In the genomic region with DNA sequence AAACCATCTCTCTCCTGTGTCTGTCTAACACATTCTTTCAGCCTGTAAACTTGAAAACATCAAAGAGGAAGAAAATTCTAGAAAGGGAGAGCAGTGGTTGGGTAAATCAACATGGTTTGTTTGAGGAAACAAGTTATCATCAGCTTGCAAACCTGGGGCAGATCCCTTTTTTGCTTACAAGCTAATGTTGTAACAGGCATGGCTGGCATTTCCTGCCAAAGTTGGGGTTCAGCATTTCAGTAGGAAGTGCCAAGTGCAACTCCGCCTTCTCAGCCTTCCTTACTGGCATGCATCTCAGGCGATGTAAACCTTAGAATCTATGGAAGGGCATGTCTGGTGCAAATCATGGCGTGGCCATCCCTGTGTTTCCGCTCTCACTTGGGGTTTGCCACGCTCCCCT, we compare ENCODE assay signal across 16 cellular contexts.
DNase-seq lines count a peak whose midpoint lies in the region; ATAC-seq, FAIRE-seq and TF ChIP-seq lines count a peak whose summit lies in the region.
"Had no signal": no experiment of that assay in that cellular context is flagged by ENCODE, and none has a peak within 500 bp of the region (broad histone marks: within the 10 kb centered on the region; RNA-seq: fewer than 3 reads in every experiment).

No MANE protein-coding gene starts in this region.

- H3K9ac ChIP-seq in subcutaneous abdominal adipose tissue (ENCODE audit: low read length in 5 of 5) = no peak overlapping the region

- peaks cover 2% of the 10 kb centered on the region for H3K27me3 Mint-ChIP-seq in T-helper 2 cell treated with Interferon-gamma antibody and Interleukin-4, amounts not matched to agents 5 μg/mL and 100 μg/mL, for 36 hours (ENCODE audit: low read depth)
- H3K27me3 Mint-ChIP-seq: naive thymus-derived CD8-positive, alpha-beta T cell had no signal

- DNase-seq in HL-60 (ENCODE audit: low read depth in 1 of 2, low spot score in 1 of 2) (peak in 1 of 2 experiments; percentile 89), bronchial epithelial cell (ENCODE audit: low read depth) (peak; percentile 25), lung (ENCODE audit: low spot score) (no peak), ecto neural progenitor cell (ENCODE audit: low spot score) (no peak), T-helper 9 cell (no peak), iPS-NIHi7 (ENCODE audit: extremely low spot score) (no peak)
- no peak for DNase-seq in T-helper 2 cell treated with Interferon-gamma antibody and Interleukin-4, amounts not matched to agents 5 μg/mL and 100 μg/mL, for 36 hours (ENCODE audit: low spot score)
- DNase-seq: activated CD4-positive, CD25-positive, alpha-beta regulatory T cell; activated T-cell treated with anti-CD3 and anti-CD28 coated beads, Interleukin-2, amount 50 U/mL, for 48 hours; H9; naive thymus-derived CD8-positive, alpha-beta T cell; NCI-H446; SHP77; stimulated activated CD4-positive, alpha-beta T cell treated with anti-CD3 and anti-CD28 coated beads, Interleukin-15, amount 100 ng/mL, for 24 hours had no signal

- no peaks in the 10 kb centered on the region for H3K36me3 Mint-ChIP-seq in T-helper 2 cell treated with Interferon-gamma antibody and Interleukin-4, amounts not matched to agents 5 μg/mL and 100 μg/mL, for 36 hours (ENCODE audit: low read depth)
- H3K36me3 Mint-ChIP-seq: naive thymus-derived CD8-positive, alpha-beta T cell had no signal

- peaks cover 9% of the 10 kb centered on the region for H3K4me1 Mint-ChIP-seq in T-helper 2 cell treated with Interferon-gamma antibody and Interleukin-4, amounts not matched to agents 5 μg/mL and 100 μg/mL, for 36 hours (ENCODE audit: low read depth)

- H3K36me3 ChIP-seq in bronchial epithelial cell (ENCODE audit: control insufficient read depth, insufficient read depth, low read length) = no peaks in the 10 kb centered on the region
- H3K36me3 ChIP-seq in lung (ENCODE audit: control insufficient read depth in 2 of 2, insufficient read depth in 2 of 2, low read length in 2 of 2) = no peaks in the 10 kb centered on the region
- H3K36me3 ChIP-seq in subcutaneous abdominal adipose tissue (ENCODE audit: control insufficient read depth in 5 of 5, insufficient read depth in 5 of 5, low read length in 5 of 5) = peaks cover 0 to 11% (median 6%) of the 10 kb centered on the region in 5 donors

- H3K4me1 ChIP-seq in lung (ENCODE audit: control insufficient read depth in 2 of 2, insufficient read depth in 2 of 2, low read length in 2 of 2) (peaks cover 2 to 18% of the 10 kb centered on the region in 2 donors), subcutaneous abdominal adipose tissue (ENCODE audit: control insufficient read depth in 5 of 5, insufficient read depth in 5 of 5, low read length in 5 of 5) (peaks cover 12 to 55% (median 54%) of the 10 kb centered on the region in 5 donors)

- TF ChIP-seq CTCF in HL-60 (IDR thresholded peaks at IDR 0.05; ENCODE audit: insufficient read depth, low read length) (no peak), bronchial epithelial cell (IDR thresholded peaks at IDR 0.05; ENCODE audit: insufficient read depth, low read length, severe bottlenecking) (no peak), lung (IDR thresholded peaks at IDR 0.05; ENCODE audit: control extremely low read depth, extremely low read depth) (no peak)

- H3K27ac ChIP-seq in HL-60 (replicated peaks) (peak overlapping the region; percentile 59), lung (ENCODE audit: low read depth in 1 of 2, low read length in 1 of 2) (no peak overlapping the region), subcutaneous abdominal adipose tissue (ENCODE audit: low read depth, low read length) (peak overlapping the region; percentile 51)

- no peak overlapping the region for H3K27ac Mint-ChIP-seq in T-helper 2 cell treated with Interferon-gamma antibody and Interleukin-4, amounts not matched to agents 5 μg/mL and 100 μg/mL, for 36 hours

- H3K4me3 Mint-ChIP-seq in T-helper 2 cell treated with Interferon-gamma antibody and Interleukin-4, amounts not matched to agents 5 μg/mL and 100 μg/mL, for 36 hours = no peak overlapping the region
- H3K4me3 Mint-ChIP-seq: H9; naive thymus-derived CD8-positive, alpha-beta T cell had no signal

- no peaks in the 10 kb centered on the region for H3K9me3 ChIP-seq in lung (ENCODE audit: control insufficient read depth in 2 of 2, insufficient read depth in 1 of 2, low read length in 1 of 2)
- no peaks in the 10 kb centered on the region for H3K9me3 ChIP-seq in subcutaneous abdominal adipose tissue (ENCODE audit: control insufficient read depth in 5 of 5, low read length in 5 of 5)

- no peak for FAIRE-seq in bronchial epithelial cell (lab: Jason Lieb, UNC)
- FAIRE-seq: D721Med had no signal

- no peaks in the 10 kb centered on the region for H3K9me3 Mint-ChIP-seq in T-helper 2 cell treated with Interferon-gamma antibody and Interleukin-4, amounts not matched to agents 5 μg/mL and 100 μg/mL, for 36 hours
- H3K9me3 Mint-ChIP-seq: H9 had no signal

- WGBS in lung, 2 donors = 50 to 68% methylated on average over 5 of the region's 5 CpGs

- no peaks in the 10 kb centered on the region for H3K27me3 ChIP-seq in HL-60 (ENCODE audit: insufficient read depth, poor library complexity, severe bottlenecking)
- no peaks in the 10 kb centered on the region for H3K27me3 ChIP-seq in bronchial epithelial cell (ENCODE audit: control insufficient read depth, insufficient read depth, low read length)
- H3K27me3 ChIP-seq in lung (ENCODE audit: control insufficient read depth, insufficient read depth) = no peaks in the 10 kb centered on the region
- H3K27me3 ChIP-seq in subcutaneous abdominal adipose tissue (ENCODE audit: control insufficient read depth in 5 of 5, insufficient read depth in 4 of 5, low read length in 5 of 5) = no peaks in the 10 kb centered on the region

- H3K4me3 ChIP-seq in HL-60 (replicated peaks; ENCODE audit: insufficient read depth, low read length) (no peak overlapping the region), bronchial epithelial cell (ENCODE audit: low read depth, low read length) (no peak overlapping the region), lung (no peak overlapping the region), subcutaneous abdominal adipose tissue (ENCODE audit: low read depth in 1 of 5, low read length in 5 of 5) (no peak overlapping the region)

- peak; percentile 6 for ATAC-seq in lung (ENCODE audit: insufficient read depth, low FRiP score)
- ATAC-seq: naive thymus-derived CD8-positive, alpha-beta T cell had no signal

Comparison
In these comparisons a context has a peak if more than half of its experiments do, and no peak if none do; other contexts are left out.
1. H3K27ac ChIP-seq: peak in HL-60 (single experiment) and subcutaneous abdominal adipose tissue (single experiment); none in lung (0 of 2).